ENCODE assay signal across 34 cellular contexts in genomic region chr5:6457592-6457991, GRCh38. TPM values are rescaled to one million over a fixed set of nuclear protein-coding genes. Genes with fewer than 3 reads are reported as not detected.
"Had no signal": no experiment of that assay in that cellular context is flagged by ENCODE, and none has a peak within 500 bp of the region (broad histone marks: within the 10 kb centered on the region; RNA-seq: fewer than 3 reads in every experiment).

No MANE protein-coding gene starts in this region.

- H3K9me3 ChIP-seq: colonic mucosa, esophagus muscularis mucosa, heart right ventricle, mucosa of descending colon, ovary, spleen, testis, tibial artery, upper lobe of left lung had no signal

- FAIRE-seq: endothelial cell of umbilical vein, urothelium cell line had no signal

- H3K27ac ChIP-seq: colonic mucosa, esophagus muscularis mucosa, foreskin keratinocyte, neural progenitor cell, ovary, skin epidermis, spleen, testis, tibial artery, upper lobe of left lung had no signal

- H3K4me1 ChIP-seq: colonic mucosa, esophagus muscularis mucosa, foreskin keratinocyte, spleen, upper lobe of left lung had no signal

- H3K4me1 Mint-ChIP-seq: central memory CD8-positive, alpha-beta T cell; memory B cell; mesothelial cell of epicardium; naive B cell; stimulated activated memory B cell treated with anti-CD40 and anti-IgM and Interleukin-4, amounts not matched to agents 10 μg/mL and 1 μg/mL and 100 μg/mL, for 72 hours had no signal

- H3K9me3 Mint-ChIP-seq: central memory CD8-positive, alpha-beta T cell; memory B cell; mesothelial cell of epicardium; naive B cell; natural killer cell treated with Interleukin-12 subunit alpha and Interleukin-12 subunit beta and Interleukin-15 and Interleukin-18, amount 100 ng/mL, for 72 hours; neural progenitor cell; stimulated activated memory B cell treated with anti-CD40 and anti-IgM and Interleukin-4, amounts not matched to agents 10 μg/mL and 1 μg/mL and 100 μg/mL, for 72 hours had no signal

- H2AFZ ChIP-seq: neural progenitor cell had no signal

- H3K36me3 Mint-ChIP-seq: mesothelial cell of epicardium; naive B cell; natural killer cell treated with Interleukin-12 subunit alpha and Interleukin-12 subunit beta and Interleukin-15 and Interleukin-18, amount 100 ng/mL, for 72 hours; neural progenitor cell; stimulated activated memory B cell treated with anti-CD40 and anti-IgM and Interleukin-4, amounts not matched to agents 10 μg/mL and 1 μg/mL and 100 μg/mL, for 72 hours had no signal

- DNase-seq: colonic mucosa; dermis blood vessel endothelial cell; effector memory CD4-positive, alpha-beta T cell; foreskin keratinocyte; glutamatergic neuron; heart right ventricle; hippocampal formation; kidney glomerular epithelial cell; mucosa of descending colon; naive B cell; nucleus accumbens; ovary; right cardiac atrium; spleen; stimulated activated CD4-positive, alpha-beta T cell treated with anti-CD3 and anti-CD28 coated beads, Interleukin-4, amount 100 ng/mL, for 4 hours; stimulated activated naive CD8-positive, alpha-beta T cell treated with anti-CD3 and anti-CD28 coated beads, Interleukin-15, Interleukin-2, amounts not matched to agents 100 U/mL and 50 U/mL, for 24 hours; substantia nigra; testis; tibial artery; upper lobe of left lung had no signal

- H3K4me2 ChIP-seq: neural progenitor cell had no signal

- H3K9ac ChIP-seq: neural progenitor cell had no signal

- H3K4me3 Mint-ChIP-seq: central memory CD8-positive, alpha-beta T cell; memory B cell; mesothelial cell of epicardium; naive B cell; natural killer cell treated with Interleukin-12 subunit alpha and Interleukin-12 subunit beta and Interleukin-15 and Interleukin-18, amount 100 ng/mL, for 72 hours; neural progenitor cell; stimulated activated memory B cell treated with anti-CD40 and anti-IgM and Interleukin-4, amounts not matched to agents 10 μg/mL and 1 μg/mL and 100 μg/mL, for 72 hours had no signal

- H3K27me3 ChIP-seq: colonic mucosa, ovary, testis, tibial artery had no signal

- ATAC-seq: foreskin keratinocyte; heart right ventricle; mucosa of descending colon; natural killer cell treated with Interleukin-12 subunit alpha and Interleukin-12 subunit beta and Interleukin-15 and Interleukin-18, amount 100 ng/mL, for 72 hours; right cardiac atrium; stimulated activated memory B cell treated with anti-CD40 and anti-IgM and Interleukin-4, amounts not matched to agents 10 μg/mL and 1 μg/mL and 100 μg/mL, for 72 hours; stimulated activated naive CD8-positive, alpha-beta T cell treated with anti-CD3 and anti-CD28 coated beads, Interleukin-15, Interleukin-2, amounts not matched to agents 100 U/mL and 50 U/mL, for 24 hours had no signal

- H3K36me3 ChIP-seq: colonic mucosa, esophagus muscularis mucosa, heart right ventricle, neural progenitor cell, ovary, spleen, upper lobe of left lung had no signal

- H3K4me3 ChIP-seq: colonic mucosa, esophagus muscularis mucosa, heart right ventricle, lung, mucosa of descending colon, neural progenitor cell, ovary, skin epidermis, spleen, testis, tibial artery, upper lobe of left lung had no signal

- H3K27ac Mint-ChIP-seq: memory B cell; mesothelial cell of epicardium; naive B cell; natural killer cell treated with Interleukin-12 subunit alpha and Interleukin-12 subunit beta and Interleukin-15 and Interleukin-18, amount 100 ng/mL, for 72 hours; neural progenitor cell; progenitor cell of endocrine pancreas; stimulated activated memory B cell treated with anti-CD40 and anti-IgM and Interleukin-4, amounts not matched to agents 10 μg/mL and 1 μg/mL and 100 μg/mL, for 72 hours had no signal

RNA-seq across cellular contexts. Expression of gene UBE2QL1, which starts 8.9 kb away (rescaled TPM):
- total RNA-seq: epithelial cell of proximal tubule; fibroblast of lung; foreskin keratinocyte; natural killer cell treated with Interleukin-12 subunit alpha and Interleukin-12 subunit beta and Interleukin-15 and Interleukin-18, amount 100 ng/mL, for 72 hours had no signal
- polyA plus RNA-seq: fibroblast of lung, foreskin keratinocyte had no signal
